ENCODE assay signal across 1 cellular context in genomic region chr16:9840761-9841665, GRCh38.
TF ChIP-seq lines count a peak whose summit lies in the region.

No MANE protein-coding gene starts in this region.

TF ChIP-seq in GM12878, 131 proteins besides CTCF, POLR2A, EP300 and RAD21 (continued from another document):
- peak; percentile 70; the same call in 1 of the 2 replicates for TF ChIP-seq RELB (IDR thresholded peaks at IDR 0.05; ENCODE audit: low read depth)
- TF ChIP-seq ZBED1 (IDR thresholded peaks at IDR 0.05; ENCODE audit: borderline replicate concordance), result peak; percentile 50; the same call in 1 of the 2 replicates
- TF ChIP-seq EED (IDR thresholded peaks at IDR 0.05; ENCODE audit: low read depth), result peak; percentile 65; the same call in 1 of the 2 replicates
- 0 out of 2 replicates have a peak, but pooled peaks have one; percentile 46 for TF ChIP-seq NBN (IDR thresholded peaks at IDR 0.05)
- peak; percentile 96 for TF ChIP-seq MTA2 (IDR thresholded peaks at IDR 0.05; ENCODE audit: low read depth)
- TF ChIP-seq IKZF1 (conservative IDR thresholded peaks at IDR 0.05), result peak; percentile 75
- TF ChIP-seq SUZ12 (IDR thresholded peaks at IDR 0.05; ENCODE audit: unreplicated experiment), result no peak
- TF ChIP-seq PML (IDR thresholded peaks at IDR 0.05; ENCODE audit: low read length), result peak; percentile 50; the same call in 1 of the 2 replicates
- no peak for TF ChIP-seq RFX5 (IDR thresholded peaks at IDR 0.05; ENCODE audit: low read depth, low read length)
- TF ChIP-seq HDAC2 (IDR thresholded peaks at IDR 0.05), result no peak
- peak; percentile 98 for TF ChIP-seq SPI1 (IDR thresholded peaks at IDR 0.05; ENCODE audit: borderline replicate concordance, insufficient read depth, low read depth, low read length)
- 0 out of 2 replicates have a peak, but pooled peaks have one; percentile 23 for TF ChIP-seq ZNF687 (IDR thresholded peaks at IDR 0.05)
- TF ChIP-seq RUNX3 (IDR thresholded peaks at IDR 0.05; ENCODE audit: low read length), result peak; percentile 91
- TF ChIP-seq IRF4 (IDR thresholded peaks at IDR 0.05; ENCODE audit: low read depth, low read length), result 0 out of 2 replicates have a peak, but pooled peaks have one; percentile 10
- TF ChIP-seq MTA3 (IDR thresholded peaks at IDR 0.05; ENCODE audit: borderline replicate concordance, low read length), result 0 out of 2 replicates have a peak, but pooled peaks have one; percentile 14
- 0 out of 2 replicates have a peak, but pooled peaks have one; percentile 40 for TF ChIP-seq CBX5 (IDR thresholded peaks at IDR 0.05; ENCODE audit: low read depth)
- peak; percentile 90 for TF ChIP-seq DPF2 (IDR thresholded peaks at IDR 0.05)
- TF ChIP-seq CHD2 (IDR thresholded peaks at IDR 0.05; ENCODE audit: borderline replicate concordance, low read depth, low read length), result no peak
- TF ChIP-seq ZNF24 (IDR thresholded peaks at IDR 0.05), result peak; percentile 94
- TF ChIP-seq MXI1 (IDR thresholded peaks at IDR 0.05; ENCODE audit: low read depth, low read length), result no peak
- TF ChIP-seq ZNF384 (IDR thresholded peaks at IDR 0.05; ENCODE audit: borderline replicate concordance, low read depth, low read length), result no peak
- no peak for TF ChIP-seq ZBTB11 (CRISPR knock-in tag; IDR thresholded peaks at IDR 0.05)
- peak; percentile 37; the same call in 1 of the 2 replicates for TF ChIP-seq CREM (IDR thresholded peaks at IDR 0.05; ENCODE audit: low read depth)
- peak; percentile 88 for TF ChIP-seq NFIC (IDR thresholded peaks at IDR 0.05; ENCODE audit: low read depth, low read length)
- TF ChIP-seq SRF (IDR thresholded peaks at IDR 0.05; ENCODE audit: low read depth in 2 of 2, low read length in 2 of 2), result 0 out of 4 replicates have a peak, but pooled peaks of 1 of the 2 experiments have one; percentile 9
- no peak for TF ChIP-seq NKRF (conservative IDR thresholded peaks at IDR 0.05)
- TF ChIP-seq CBFB (IDR thresholded peaks at IDR 0.05; ENCODE audit: low read depth), result 0 out of 2 replicates have a peak, but pooled peaks have one; percentile 21
